8 cellular contexts compared by ENCODE assay signal in genomic region chr15:40439461-40440299, GRCh38. TPM values are rescaled to one million over a fixed set of nuclear protein-coding genes. Genes with fewer than 3 reads are reported as not detected.
DNase-seq lines count a peak whose midpoint lies in the region; ATAC-seq and TF ChIP-seq lines count a peak whose summit lies in the region.

No MANE protein-coding gene starts in this region.

- TF ChIP-seq EP300 in sigmoid colon (IDR thresholded peaks at IDR 0.05) = no peak

- TF ChIP-seq CTCF in ascending aorta (IDR thresholded peaks at IDR 0.05) (no peak), sigmoid colon (IDR thresholded peaks at IDR 0.05) (no peak)

- intact Hi-C loops in ascending aorta (cut with DNase I) (loop anchor here (1.0 to 10.0 kb wide), 7 partner anchors 32 to 335 kb away; partner anchors contain the start of genes BMF, CCDC32, KNL1 and RAD51), sigmoid colon (cut with DNase I) (loop anchor here (2.0 to 5.0 kb wide), 2 partner anchors 31 to 128 kb away; partner anchors contain the start of genes CCDC32, CHST14 and RPUSD2)

- peak; percentile 33 for DNase-seq in SKM-1 (lab: John Stamatoyannopoulos, UW; ENCODE audit: unreplicated experiment)
- no peak for DNase-seq in SKM-1 treated with dmso at 0.1 percent for 144 hours (lab: John Stamatoyannopoulos, UW; ENCODE audit: unreplicated experiment)
- DNase-seq in NCI-H526 treated with DMSO at 0.1 percent for 48 hours (lab: John Stamatoyannopoulos, UW) = peak; percentile 16
- peak in 1 of 2 donors; percentile 71 for DNase-seq in ascending aorta (ENCODE audit: low spot score in 2 of 2)
- no peak for DNase-seq in iPS DF 6.9 (ENCODE audit: low read depth, low spot score)
- DNase-seq in sigmoid colon = no peak
- DNase-seq in NK-92 treated with Interleukin-12 subunit alpha and Interleukin-12 subunit beta, amount 100 ng/mL, for 24 hours (lab: John Stamatoyannopoulos, UW) = no peak

- WGBS in iPS DF 6.9 (ENCODE audit: insufficient coverage, insufficient read length) = no CpG with 5 or more reads among the region's 28 CpGs
- 2 to 6% methylated on average over 28 of the region's 28 CpGs for WGBS in sigmoid colon, 2 donors

- peak overlapping the region; percentile 95 to 97 for H3K4me3 ChIP-seq in ascending aorta
- peak overlapping the region; percentile 94 for H3K4me3 ChIP-seq in iPS DF 6.9 (ENCODE audit: low read length)
- H3K4me3 ChIP-seq in sigmoid colon = peak overlapping the region; percentile 89 to 98 (median 92)

- H3K27ac ChIP-seq in ascending aorta = no peak overlapping the region
- no peak overlapping the region for H3K27ac ChIP-seq in iPS DF 6.9 (ENCODE audit: low read length)
- H3K27ac ChIP-seq in sigmoid colon = peak overlapping the region in 2 of 4 donors; percentile 79 to 85

- no peak for TF ChIP-seq POLR2A in sigmoid colon (IDR thresholded peaks at IDR 0.05)

- H3K9me3 ChIP-seq in ascending aorta = no peaks in the 10 kb centered on the region
- no peaks in the 10 kb centered on the region for H3K9me3 ChIP-seq in iPS DF 6.9 (ENCODE audit: control insufficient read depth, insufficient read depth, low read length)
- H3K9me3 ChIP-seq in sigmoid colon = no peaks in the 10 kb centered on the region

- H3K36me3 ChIP-seq in ascending aorta = no peaks in the 10 kb centered on the region
- H3K36me3 ChIP-seq in iPS DF 6.9 (ENCODE audit: control insufficient read depth, insufficient read depth, low read length) = no peaks in the 10 kb centered on the region; the same call in 1 of the 2 replicates
- no peaks in the 10 kb centered on the region for H3K36me3 ChIP-seq in sigmoid colon

- H3K27me3 ChIP-seq in ascending aorta (peaks cover 13% of the 10 kb centered on the region), iPS DF 6.9 (ENCODE audit: control insufficient read depth, insufficient read depth, low read length) (no peaks in the 10 kb centered on the region; the same call in 1 of the 2 replicates), sigmoid colon (peaks cover 15 to 33% (median 25%) of the 10 kb centered on the region in 3 donors)

- H3K4me1 ChIP-seq in ascending aorta (peaks cover 13 to 29% of the 10 kb centered on the region in 2 donors), iPS DF 6.9 (ENCODE audit: control insufficient read depth, insufficient read depth, low read length) (peaks cover 23% of the 10 kb centered on the region), sigmoid colon (peaks cover 0 to 57% (median 49%) of the 10 kb centered on the region in 4 donors)

- ATAC-seq in HG03439 (IDR thresholded peaks at IDR 0.05; ENCODE audit: unreplicated experiment) = no peak

RNA-seq across cellular contexts. Expression of gene BAHD1, which starts 1.1 kb away (rescaled TPM):
- total RNA-seq in ascending aorta (10.6 TPM), sigmoid colon (10 to 100 TPM in 1 of 4 donors, 1 to 10 TPM in 3; 7.7 to 16.3 (median 9.3) TPM)
- polyA plus RNA-seq in sigmoid colon = 10 to 100 TPM in 2 of 3 donors, 1 to 10 TPM in 1; 9.6 to 20.2 (median 14.1) TPM

RNA-seq across cellular contexts. Expression of gene CHST14, which starts 31.1 kb away (rescaled TPM):
- total RNA-seq in ascending aorta = 22.0 TPM
- total RNA-seq in sigmoid colon = 10 to 100 TPM in 1 of 4 donors, 1 to 10 TPM in 3; 6.4 to 10.2 (median 7.4) TPM
- 1 to 10 TPM; 1.2 to 6.2 (median 1.2) TPM for polyA plus RNA-seq in sigmoid colon

RNA-seq across cellular contexts. Expression of gene IVD, which starts 34.1 kb away (rescaled TPM):
- total RNA-seq in ascending aorta (39.5 TPM), sigmoid colon (10 to 100 TPM; 33.2 to 59.9 (median 55.4) TPM)
- polyA plus RNA-seq in sigmoid colon = 10 to 100 TPM; 28.8 to 56.0 (median 33.1) TPM

RNA-seq across cellular contexts. Expression of gene KNSTRN, which starts 57.2 kb away (rescaled TPM):
- total RNA-seq in ascending aorta (5.1 TPM), sigmoid colon (10 to 100 TPM in 1 of 4 donors, 1 to 10 TPM in 3; 5.0 to 13.8 (median 6.6) TPM)
- 10 to 100 TPM in 1 of 3 donors, 1 to 10 TPM in 2; 6.0 to 18.9 (median 9.5) TPM for polyA plus RNA-seq in sigmoid colon

Comparison
In these comparisons a context has a peak if more than half of its experiments do, and no peak if none do; other contexts are left out.
1. DNase-seq: peak in SKM-1 (single experiment) and NCI-H526 treated with DMSO at 0.1 percent for 48 hours (single experiment); none in SKM-1 treated with dmso at 0.1 percent for 144 hours (single experiment), iPS DF 6.9 (single experiment), sigmoid colon (single experiment) and NK-92 treated with Interleukin-12 subunit alpha and Interleukin-12 subunit beta, amount 100 ng/mL, for 24 hours (single experiment).
2. Peak in every context shown above with its lines, with median percentiles within 50 percentile points of each other: H3K4me3 ChIP-seq.